ENCODE assay signal across 2 cellular contexts in genomic region chr9:78300209-78300608, GRCh38.
TF ChIP-seq lines count a peak whose summit lies in the region.

No MANE protein-coding gene starts in this region.

TF ChIP-seq in A549, 52 proteins besides CTCF, POLR2A, EP300 and RAD21 (continued from another document):
- TF ChIP-seq SREBF2 (IDR thresholded peaks at IDR 0.05) (no peak), CEBPB (IDR thresholded peaks at IDR 0.05) (peak in 1 of 2 experiments; percentile 52; a peak in 2 of 4 replicates), FOSB (CRISPR knock-in tag; IDR thresholded peaks at IDR 0.05) (no peak), RFX5 (IDR thresholded peaks at IDR 0.05) (no peak), CBX8 (IDR thresholded peaks at IDR 0.05) (no peak)
TF ChIP-seq in A549: peak in this region for 1.

TF ChIP-seq in HepG2, 621 proteins besides CTCF, POLR2A, EP300 and RAD21:
- peak; percentile 26; the same call in 1 of the 2 replicates for TF ChIP-seq BCL6 (CRISPR knock-in tag; IDR thresholded peaks at IDR 0.05)
- peak; percentile 87 for TF ChIP-seq ZNF317 (CRISPR knock-in tag; IDR thresholded peaks at IDR 0.05)
- TF ChIP-seq FOSL2 (CRISPR knock-in tag; IDR thresholded peaks at IDR 0.05), result peak; percentile 27; the same call in 1 of the 2 replicates
- peak; percentile 47; the same call in 1 of the 2 replicates for TF ChIP-seq SAP130 (CRISPR knock-in tag; IDR thresholded peaks at IDR 0.05; ENCODE audit: low read depth)
- no peak for TF ChIP-seq ELK4 (CRISPR knock-in tag; IDR thresholded peaks at IDR 0.05; ENCODE audit: borderline replicate concordance)
- 0 out of 2 replicates have a peak, but pooled peaks have one; percentile 32 for TF ChIP-seq POLR2AphosphoS5 (IDR thresholded peaks at IDR 0.05; ENCODE audit: low read depth, low read length)
- TF ChIP-seq TEF (CRISPR knock-in tag; IDR thresholded peaks at IDR 0.05), result peak; percentile 88; the same call in 1 of the 2 replicates
- TF ChIP-seq RBFOX2 (IDR thresholded peaks at IDR 0.05; ENCODE audit: low read depth, low read length), result 0 out of 2 replicates have a peak, but pooled peaks have one; percentile 36
- no peak for TF ChIP-seq ZNF343 (CRISPR knock-in tag; IDR thresholded peaks at IDR 0.05)
- TF ChIP-seq ZNF782 (CRISPR knock-in tag; IDR thresholded peaks at IDR 0.05; ENCODE audit: borderline replicate concordance), result no peak
- TF ChIP-seq DPF2 (CRISPR knock-in tag; IDR thresholded peaks at IDR 0.05; ENCODE audit: borderline replicate concordance, low read depth), result 0 out of 2 replicates have a peak, but pooled peaks have one; percentile 22
- peak; percentile 28; the same call in 1 of the 2 replicates for TF ChIP-seq ARID4A (CRISPR knock-in tag; IDR thresholded peaks at IDR 0.05; ENCODE audit: borderline replicate concordance)
- 0 out of 2 replicates have a peak, but pooled peaks have one; percentile 27 for TF ChIP-seq ZFX (CRISPR knock-in tag; IDR thresholded peaks at IDR 0.05; ENCODE audit: low read depth)
- TF ChIP-seq CEBPG (CRISPR knock-in tag; IDR thresholded peaks at IDR 0.05), result peak; percentile 95
- no peak for TF ChIP-seq SCMH1 (CRISPR knock-in tag; IDR thresholded peaks at IDR 0.05; ENCODE audit: borderline replicate concordance)
- peak; percentile 82 for TF ChIP-seq RBM22 (optimal IDR thresholded peaks at IDR 0.05; ENCODE audit: low read length)
- TF ChIP-seq ZNF460 (CRISPR knock-in tag; IDR thresholded peaks at IDR 0.05; ENCODE audit: borderline replicate concordance), result no peak
- TF ChIP-seq FOXA1 (IDR thresholded peaks at IDR 0.05), result no peak
- peak; percentile 82 for TF ChIP-seq FOXA1 (CRISPR knock-in tag; IDR thresholded peaks at IDR 0.05)
- peak; percentile 52; the same call in 1 of the 2 replicates for TF ChIP-seq GATAD2A (CRISPR knock-in tag; IDR thresholded peaks at IDR 0.05)
- TF ChIP-seq POGZ (CRISPR knock-in tag; IDR thresholded peaks at IDR 0.05), result 0 out of 2 replicates have a peak, but pooled peaks have one; percentile 32
- peak; percentile 72 for TF ChIP-seq FOXA3 (CRISPR knock-in tag; IDR thresholded peaks at IDR 0.05)
- no peak for TF ChIP-seq SOX13 (IDR thresholded peaks at IDR 0.05)
- peak in 1 of 2 experiments; percentile 33; a peak in 1 of 4 replicates for TF ChIP-seq SOX13 (CRISPR knock-in tag; conservative IDR thresholded peaks at IDR 0.05 in 1 of 2, IDR thresholded peaks at IDR 0.05 in 1 of 2)
- TF ChIP-seq CEBPB (IDR thresholded peaks at IDR 0.05; ENCODE audit: borderline replicate concordance, low read depth, low read length), result peak; percentile 95
- no peak for TF ChIP-seq DNMT3B (CRISPR knock-in tag; conservative IDR thresholded peaks at IDR 0.05)
- peak in 1 of 2 experiments; percentile 43; a peak in 1 of 4 replicates for TF ChIP-seq ATF4 (CRISPR knock-in tag; IDR thresholded peaks at IDR 0.05)
